Comparison of ENCODE assay signal across 22 cellular contexts in the genomic region with DNA sequence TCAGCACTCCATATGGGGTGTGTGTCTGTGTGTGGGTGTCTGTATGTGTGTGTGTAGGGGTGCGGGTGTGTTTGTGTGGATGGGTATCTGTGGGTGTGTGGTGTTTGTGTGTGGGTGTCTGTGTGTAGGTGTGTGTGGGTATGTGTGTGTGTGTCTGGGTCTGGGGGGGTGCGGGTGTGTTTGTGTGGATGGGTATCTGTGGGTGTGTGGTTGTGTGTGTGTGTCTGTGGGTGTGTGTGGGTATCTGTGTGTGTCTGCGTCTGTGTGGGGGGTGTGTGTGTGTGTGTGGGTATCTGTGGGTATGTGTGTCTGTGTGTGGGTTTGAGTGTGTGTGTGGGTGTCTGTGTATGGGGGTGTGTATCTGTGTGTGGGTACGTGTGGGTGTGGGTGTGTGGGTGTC.
DNase-seq lines count a peak whose midpoint lies in the region; ATAC-seq, FAIRE-seq and TF ChIP-seq lines count a peak whose summit lies in the region.
"Had no signal": no experiment of that assay in that cellular context is flagged by ENCODE, and none has a peak within 500 bp of the region (broad histone marks: within the 10 kb centered on the region; RNA-seq: fewer than 3 reads in every experiment).

No MANE protein-coding gene starts in this region.

- no peak overlapping the region for H3K4me2 ChIP-seq in IMR-90 (ENCODE audit: low read depth, low read length)
- H3K4me2 ChIP-seq in H1 (ENCODE audit: insufficient read depth in 1 of 2, low read depth in 2 of 2, low read length in 2 of 2) = no peak overlapping the region
- H3K4me2 ChIP-seq: A549, GM23338, smooth muscle cell had no signal

- peak overlapping the region; percentile 71 for H3K27ac Mint-ChIP-seq in activated CD4-positive, alpha-beta T cell treated with anti-CD3 and anti-CD28 coated beads, Interleukin-2, amount 10 ng/mL, durations not matched to agents 7 days and 5 days
- H3K27ac Mint-ChIP-seq: GM23338 had no signal

- H3K9ac ChIP-seq in IMR-90 (ENCODE audit: low read depth, low read length) (no peak overlapping the region), H1 (replicated peaks in 1 of 4; ENCODE audit: extremely low read depth in 1 of 4, low read depth in 3 of 4, low read length in 3 of 4) (no peak overlapping the region)

- H3K14ac ChIP-seq in IMR-90 (replicated peaks; ENCODE audit: low read depth, low read length) = peak overlapping the region; percentile 59; the same call in 1 of the 2 replicates
- no peak overlapping the region for H3K14ac ChIP-seq in H1 (ENCODE audit: insufficient read length)

- H3K56ac ChIP-seq in IMR-90 (ENCODE audit: extremely low read depth, insufficient read depth, low read length) (no peak overlapping the region), H1 (replicated peaks; ENCODE audit: insufficient read length, low read depth, low read length) (peak overlapping the region; percentile 90)

- no peak overlapping the region for H3K23ac ChIP-seq in IMR-90 (ENCODE audit: low read depth, low read length)
- no peak overlapping the region for H3K23ac ChIP-seq in H1 (ENCODE audit: insufficient read length)

- H2BK5ac ChIP-seq in IMR-90 (ENCODE audit: low read depth, low read length, poor library complexity, severe bottlenecking) = peak overlapping the region; percentile 75
- no peak overlapping the region for H2BK5ac ChIP-seq in H1 (ENCODE audit: low read depth, low read length)

- TF ChIP-seq RAD21 in IMR-90 (IDR thresholded peaks at IDR 0.05; ENCODE audit: low read length) (no peak), H1 (IDR thresholded peaks at IDR 0.05 in 1 of 2, conservative IDR thresholded peaks at IDR 0.05 in 1 of 2; ENCODE audit: low read depth in 2 of 2, low read length in 2 of 2) (no peak)

- no peak overlapping the region for H2AFZ ChIP-seq in IMR-90 (replicated peaks; ENCODE audit: low read length, poor library complexity)
- no peak overlapping the region for H2AFZ ChIP-seq in H1 (ENCODE audit: low read length)
- H2AFZ ChIP-seq: GM23338 had no signal

- no peak overlapping the region for H2BK120ac ChIP-seq in IMR-90 (ENCODE audit: low read depth, low read length)
- H2BK120ac ChIP-seq in H1 (replicated peaks; ENCODE audit: low read depth, low read length) = no peak overlapping the region

- no peak for TF ChIP-seq EP300 in H1 (IDR thresholded peaks at IDR 0.05; ENCODE audit: borderline replicate concordance in 1 of 2, low read depth in 2 of 2, low read length in 2 of 2)

- H3K4ac ChIP-seq in IMR-90 (ENCODE audit: low read depth, low read length) = no peak overlapping the region
- no peak overlapping the region for H3K4ac ChIP-seq in H1 (replicated peaks; ENCODE audit: insufficient read length, low read depth, low read length)

- no TSS peak for BruUV-seq in IMR-90 (replicated peaks; lab: Mats Ljungman, UMichigan)

- peaks cover 8% of the 10 kb centered on the region; the same call in 1 of the 2 replicates for H3K23me2 ChIP-seq in H1 (ENCODE audit: low read depth, low read length)

- H3K18ac ChIP-seq in IMR-90 (ENCODE audit: low read depth, low read length) (peak overlapping the region; percentile 16; the same call in 1 of the 2 replicates), H1 (ENCODE audit: extremely low read depth, low read length) (no peak overlapping the region)

- peaks cover 4% of the 10 kb centered on the region for H3K36me3 Mint-ChIP-seq in activated CD4-positive, alpha-beta T cell treated with anti-CD3 and anti-CD28 coated beads, Interleukin-2, amount 10 ng/mL, durations not matched to agents 7 days and 5 days (ENCODE audit: low read depth)

- TF ChIP-seq POLR2A in IMR-90 (IDR thresholded peaks at IDR 0.05; ENCODE audit: low read depth, low read length) (no peak), H1 (IDR thresholded peaks at IDR 0.05; ENCODE audit: control extremely low read depth in 1 of 2, low read depth in 2 of 2, low read length in 2 of 2) (no peak)

- H3K27me3 ChIP-seq in IMR-90 (ENCODE audit: control insufficient read depth, insufficient read depth, low read length) (no peaks in the 10 kb centered on the region), H1 (replicated peaks in 1 of 4; ENCODE audit: control insufficient read depth in 3 of 4, extremely low read depth in 1 of 4, insufficient read depth in 3 of 4, low read length in 3 of 4) (no peaks in the 10 kb centered on the region; a peak in 1 of 7 replicates), neutrophil (no peaks in the 10 kb centered on the region)

- dilution Hi-C loops in IMR-90 (cut with HindIII; ENCODE audit: low sequenced_read_pairs, unreplicated experiment) = no loop called here

- FAIRE-seq in H1 (lab: Jason Lieb, UNC) = no peak
- FAIRE-seq: A549, astrocyte, islet of Langerhans had no signal

- H2BK20ac ChIP-seq in IMR-90 (ENCODE audit: low read depth, low read length) (no peak overlapping the region), H1 (ENCODE audit: low read length) (no peak overlapping the region)

- POLR2A ChIA-PET in activated CD4-positive, alpha-beta T cell treated with anti-CD3 and anti-CD28 coated beads, Interleukin-2, amount 10 ng/mL, durations not matched to agents 7 days and 5 days (lab: Charles Lee) = no interaction called here
- POLR2A ChIA-PET in IMR-90 (lab: Charles Lee; ENCODE audit: unreplicated experiment) (no interaction called here), H1 (lab: Charles Lee; ENCODE audit: partially characterized antibody) (no interaction called here)

- H4K91ac ChIP-seq in IMR-90 (ENCODE audit: insufficient read depth, low read depth, low read length) = peak overlapping the region; percentile 7; the same call in 1 of the 2 replicates
- no peak overlapping the region for H4K91ac ChIP-seq in H1 (replicated peaks; ENCODE audit: insufficient read length, low read length)

- H3K9me1 ChIP-seq in IMR-90 (ENCODE audit: insufficient read depth, low read length) = peaks cover 27% of the 10 kb centered on the region

- no CpG with 5 or more reads among the region's 4 CpGs for WGBS in IMR-90 (ENCODE audit: extremely low coverage in 2 of 2, insufficient read length in 1 of 2), 2 experiments
- WGBS in H1 (ENCODE audit: extremely low coverage in 1 of 2, insufficient coverage in 1 of 2, insufficient read length in 1 of 2, insufficient replicate concordance in 2 of 2, low coverage in 1 of 2, low lambda C conversion rate in 2 of 2, missing lambda C conversion rate in 1 of 2), 2 experiments = 87% methylated on average over 4 of the region's 4 CpGs; no CpG with 5 or more reads in 1 of the 2 experiments

- ATAC-seq in IMR-90 (ENCODE audit: low read depth) = no peak
- ATAC-seq in HG03439 (IDR thresholded peaks at IDR 0.05; ENCODE audit: unreplicated experiment) = no peak
- ATAC-seq: A549, psoas muscle had no signal

- H2AK5ac ChIP-seq in IMR-90 (ENCODE audit: low read depth, low read length) (peak overlapping the region; percentile 83; the same call in 1 of the 2 replicates), H1 (ENCODE audit: low read depth, low read length) (no peak overlapping the region)

- H3K27me3 Mint-ChIP-seq in activated CD4-positive, alpha-beta T cell treated with anti-CD3 and anti-CD28 coated beads, Interleukin-2, amount 10 ng/mL, durations not matched to agents 7 days and 5 days = no peaks in the 10 kb centered on the region

- H3K4me3 Mint-ChIP-seq in activated CD4-positive, alpha-beta T cell treated with anti-CD3 and anti-CD28 coated beads, Interleukin-2, amount 10 ng/mL, durations not matched to agents 7 days and 5 days = no peak overlapping the region
- H3K4me3 Mint-ChIP-seq: GM23338 had no signal

- H2BK15ac ChIP-seq in IMR-90 (ENCODE audit: low read depth, low read length) = peak overlapping the region; percentile 40; the same call in 1 of the 3 replicates
- no peak overlapping the region for H2BK15ac ChIP-seq in H1 (ENCODE audit: low read length)

- H3K79me1 ChIP-seq in IMR-90 (ENCODE audit: low read depth in 1 of 2, low read length in 2 of 2) (peaks cover 27 to 66% of the 10 kb centered on the region in 2 experiments), H1 (ENCODE audit: low read depth, low read length) (no peaks in the 10 kb centered on the region)

- H3K36me3 ChIP-seq in IMR-90 (ENCODE audit: control insufficient read depth, insufficient read depth, low read length) (peaks cover 43% of the 10 kb centered on the region), H1 (ENCODE audit: control insufficient read depth in 2 of 4, insufficient read depth in 4 of 4, low read length in 3 of 4) (no peaks in the 10 kb centered on the region), neutrophil (no peaks in the 10 kb centered on the region)

- H3K9me3 Mint-ChIP-seq in activated CD4-positive, alpha-beta T cell treated with anti-CD3 and anti-CD28 coated beads, Interleukin-2, amount 10 ng/mL, durations not matched to agents 7 days and 5 days = no peaks in the 10 kb centered on the region
- H3K9me3 Mint-ChIP-seq: GM23338 had no signal

- intact Hi-C loops in IMR-90 (cut with micrococcal nuclease) = no loop called here

- CTCF ChIA-PET in activated CD4-positive, alpha-beta T cell treated with anti-CD3 and anti-CD28 coated beads, Interleukin-2, amount 10 ng/mL, durations not matched to agents 7 days and 5 days (lab: Charles Lee) = no interaction called here
- CTCF ChIA-PET in IMR-90 (lab: Yijun Ruan, JAX) (no interaction called here), H1 (lab: Charles Lee; ENCODE audit: partially characterized antibody) (interaction anchor here (1.4 to 2.0 kb wide), 3 partner anchors 11 to 29 kb away, joined by 5 to 8 read pairs (median 5); no protein-coding TSS in a partner anchor)

- no peak for TF ChIP-seq CTCF in IMR-90 (conservative IDR thresholded peaks at IDR 0.05; ENCODE audit: low read depth, low read length)
- TF ChIP-seq CTCF in H1 (IDR thresholded peaks at IDR 0.05; ENCODE audit: control extremely low read depth in 1 of 3, insufficient read depth in 1 of 3, low read depth in 1 of 3, low read length in 3 of 3) = no peak
- no peak for TF ChIP-seq CTCF in neutrophil (IDR thresholded peaks at IDR 0.05)

- H2BK12ac ChIP-seq in H1 (ENCODE audit: low read depth, low read length) = no peak overlapping the region

- H3K9me3 ChIP-seq in IMR-90 (ENCODE audit: control insufficient read depth, insufficient read depth, low read length) (0 out of 2 replicates have a peak, but pooled peaks cover under 1% of the 10 kb centered on the region), H1 (ENCODE audit: insufficient read depth in 2 of 2, low read depth in 1 of 2, low read length in 1 of 2) (no peaks in the 10 kb centered on the region), neutrophil (no peaks in the 10 kb centered on the region)
- H3K9me3 ChIP-seq: A549, psoas muscle had no signal

- no peaks in the 10 kb centered on the region for H3K4me1 Mint-ChIP-seq in activated CD4-positive, alpha-beta T cell treated with anti-CD3 and anti-CD28 coated beads, Interleukin-2, amount 10 ng/mL, durations not matched to agents 7 days and 5 days
- H3K4me1 Mint-ChIP-seq: GM23338 had no signal

- no peak overlapping the region; the same call in 1 of the 2 replicates for H4K5ac ChIP-seq in IMR-90 (ENCODE audit: low read depth, low read length)
- H4K5ac ChIP-seq in H1 (ENCODE audit: insufficient read length, low read depth, low read length) = no peak overlapping the region

- peak overlapping the region in 1 of 2 experiments; percentile 54; a peak in 1 of 4 replicates for H4K8ac ChIP-seq in IMR-90 (ENCODE audit: low read depth in 2 of 2, low read length in 2 of 2)
- H4K8ac ChIP-seq in H1 (ENCODE audit: extremely low read depth, insufficient read depth, low read length) = no peak overlapping the region

- no peaks in the 10 kb centered on the region for H3K79me2 ChIP-seq in H1 (ENCODE audit: control insufficient read depth in 1 of 2, insufficient read depth in 2 of 2, low read length in 2 of 2)

- no peak for DNase-seq in activated CD4-positive, alpha-beta T cell treated with anti-CD3 and anti-CD28 coated beads, Interleukin-2, amount 10 ng/mL, durations not matched to agents 7 days and 5 days
- DNase-seq in activated CD4-positive, alpha-beta T cell treated with anti-CD3 and anti-CD28 coated beads for 1 hour = no peak
- no peak for DNase-seq in IMR-90
- DNase-seq in H1 (ENCODE audit: low read depth in 1 of 2, low spot score in 2 of 2) = no peak
- no peak for DNase-seq in NOMO-1 (lab: John Stamatoyannopoulos, UW; ENCODE audit: unreplicated experiment in 2 of 2)
- DNase-seq in NCI-H446 treated with DMSO at 0.1 percent for 48 hours (lab: John Stamatoyannopoulos, UW) = no peak
- DNase-seq: activated gamma-delta T cell treated with Interleukin-2 at 50 U/mL for 16 hours; NCI-H1930; NCI-H446; NK-92 treated with Interleukin-12 subunit alpha and Interleukin-12 subunit beta, amount 100 ng/mL, for 24 hours; psoas muscle; stimulated activated CD8-positive, alpha-beta memory T cell treated with anti-CD3 and anti-CD28 coated beads, Interleukin-4, amount 100 ng/mL, for 48 hours had no signal

- peaks cover 7% of the 10 kb centered on the region; the same call in 1 of the 2 replicates for H4K20me1 ChIP-seq in IMR-90 (ENCODE audit: insufficient read depth, low read length)
- peaks cover 0 to 4% of the 10 kb centered on the region in 2 experiments for H4K20me1 ChIP-seq in H1 (replicated peaks in 1 of 2; ENCODE audit: control insufficient read depth in 1 of 2, insufficient read depth in 2 of 2, low read length in 2 of 2)

- no peak overlapping the region for H3K4me3 ChIP-seq in IMR-90 (ENCODE audit: insufficient read depth, low read depth, low read length)
- H3K4me3 ChIP-seq in H1 (ENCODE audit: extremely low read depth in 1 of 4, insufficient read depth in 2 of 4, low read depth in 3 of 4, low read length in 4 of 4) = no peak overlapping the region
- H3K4me3 ChIP-seq in neutrophil (ENCODE audit: low read depth in 1 of 2, low read length in 1 of 2) = no peak overlapping the region
- H3K4me3 ChIP-seq: A549, GM23338, lung, psoas muscle, smooth muscle cell had no signal

- peak overlapping the region; percentile 16; the same call in 1 of the 2 replicates for H3K27ac ChIP-seq in IMR-90 (ENCODE audit: insufficient read depth, low read length)
- H3K27ac ChIP-seq in H1 (ENCODE audit: low read depth, low read length) = no peak overlapping the region
- H3K27ac ChIP-seq in neutrophil = peak overlapping the region; percentile 54
- H3K27ac ChIP-seq: A549, C4-2B, psoas muscle, VCaP had no signal

- in situ Hi-C loops in IMR-90 (cut with MboI; ENCODE audit: low sequenced_read_pairs) = no loop called here

- H2AK9ac ChIP-seq in IMR-90 (replicated peaks; ENCODE audit: low read depth, low read length, poor library complexity) = no peak overlapping the region

- H3K4me1 ChIP-seq in IMR-90 (ENCODE audit: control insufficient read depth, insufficient read depth, low read length) (peaks cover 22% of the 10 kb centered on the region), H1 (replicated peaks in 1 of 4; ENCODE audit: control insufficient read depth in 3 of 4, insufficient read depth in 4 of 4, low read length in 3 of 4) (peaks cover 0 to 2% (median 0%) of the 10 kb centered on the region in 4 experiments; a peak in 1 of 7 replicates), neutrophil (ENCODE audit: control insufficient read depth in 1 of 2, insufficient read depth in 1 of 2, low read depth in 1 of 2, low read length in 1 of 2) (peaks cover 28 to 32% of the 10 kb centered on the region in 2 experiments)
- H3K4me1 ChIP-seq: A549 had no signal
